Comparison of ENCODE assay signal across 14 cellular contexts in genomic region chr17:83183951-83184506, GRCh38.
DNase-seq lines count a peak whose midpoint lies in the region; ATAC-seq, FAIRE-seq and TF ChIP-seq lines count a peak whose summit lies in the region.
"Had no signal": no experiment of that assay in that cellular context is flagged by ENCODE, and none has a peak within 500 bp of the region (broad histone marks: within the 10 kb centered on the region; RNA-seq: fewer than 3 reads in every experiment).

No MANE protein-coding gene starts in this region.

- POLR2A ChIA-PET in endothelial cell of umbilical vein (lab: Charles Lee), result no interaction called here

- intact Hi-C loops in endothelial cell of umbilical vein (cut with micrococcal nuclease), result loop anchor here (2.0 kb wide), 1 partner anchor 73 kb away; no protein-coding TSS in a partner anchor

- CTCF ChIA-PET in endothelial cell of umbilical vein (lab: Charles Lee), result interaction anchor here (0.9 to 1.2 kb wide), 4 partner anchors 17 to 221 kb away, joined by 3 to 4 read pairs (median 3); no protein-coding TSS in a partner anchor

- no peaks in the 10 kb centered on the region for H3K36me3 ChIP-seq in endothelial cell of umbilical vein (ENCODE audit: control insufficient read depth in 2 of 2, extremely low read depth in 1 of 2, insufficient read depth in 2 of 2, low read length in 2 of 2)
- no peaks in the 10 kb centered on the region for H3K36me3 ChIP-seq in suprapubic skin

- no peaks in the 10 kb centered on the region for H4K20me1 ChIP-seq in endothelial cell of umbilical vein (replicated peaks; ENCODE audit: control insufficient read depth, extremely low read depth, insufficient read depth, low read length)

- peak overlapping the region; percentile 14 for H3K4me2 ChIP-seq in endothelial cell of umbilical vein (ENCODE audit: insufficient read depth, low read length)

- no peak for TF ChIP-seq EP300 in suprapubic skin (IDR thresholded peaks at IDR 0.05)

- TF ChIP-seq POLR2A in endothelial cell of umbilical vein (IDR thresholded peaks at IDR 0.05; ENCODE audit: low read depth, low read length), result no peak
- no peak for TF ChIP-seq POLR2A in suprapubic skin (IDR thresholded peaks at IDR 0.05)

- BruUV-seq in endothelial cell of umbilical vein (replicated peaks; lab: Mats Ljungman, UMichigan), result no TSS peak

- dilution Hi-C loops in endothelial cell of umbilical vein (cut with MboI; ENCODE audit: extremely low pct_ligation_motif_present, low sequenced_read_pairs), result no loop called here

- H3K79me2 ChIP-seq in endothelial cell of umbilical vein (ENCODE audit: control insufficient read depth, insufficient read depth, low read length), result no peaks in the 10 kb centered on the region

- 74% methylated on average over 14 of the region's 15 CpGs for whole genome bisulfite sequencing in suprapubic skin

- H3K4me3 ChIP-seq in endothelial cell of umbilical vein (replicated peaks in 1 of 3; ENCODE audit: insufficient read depth in 1 of 3, low read depth in 1 of 3, low read length in 3 of 3) (no peak overlapping the region), suprapubic skin (no peak overlapping the region)

- H3K27me3 ChIP-seq in endothelial cell of umbilical vein (ENCODE audit: control insufficient read depth in 2 of 2, insufficient read depth in 2 of 2, low read length in 2 of 2), result no peaks in the 10 kb centered on the region
- H3K27me3 ChIP-seq in suprapubic skin, result no peaks in the 10 kb centered on the region

- H3K27ac ChIP-seq in endothelial cell of umbilical vein (ENCODE audit: insufficient read depth, low read depth, low read length) (peak overlapping the region; percentile 41), suprapubic skin (peak overlapping the region; percentile 76)

- DNase-seq in activated T-cell treated with anti-CD3 and anti-CD28 coated beads, Interleukin-2, amount 50 U/mL, for 1 hour, result peak; percentile 8
- no peak for DNase-seq in activated T-cell treated with anti-CD3 and anti-CD28 coated beads for 4 hours
- peak; percentile 90 for DNase-seq in endothelial cell of umbilical vein (ENCODE audit: low read depth, low spot score)
- peak; percentile 80 for DNase-seq in mesenteric fat pad (ENCODE audit: low spot score)
- DNase-seq in suprapubic skin (ENCODE audit: low spot score in 2 of 2), result no peak
- DNase-seq in cerebellum (ENCODE audit: low spot score), result no peak
- no peak for DNase-seq in KG1 (lab: John Stamatoyannopoulos, UW)
- DNase-seq: ACHN; CD4-positive, alpha-beta memory T cell; DMS79; NCI-H2029 treated with DMSO at 0.1 percent for 48 hours; NCI-H510A had no signal

- no peak overlapping the region for H3K9ac ChIP-seq in endothelial cell of umbilical vein (replicated peaks; ENCODE audit: extremely low read depth, insufficient read depth, low read length)

- no peaks in the 10 kb centered on the region for H3K9me3 ChIP-seq in endothelial cell of umbilical vein (replicated peaks; ENCODE audit: control insufficient read depth, insufficient read depth, low read length)
- no peaks in the 10 kb centered on the region for H3K9me3 ChIP-seq in suprapubic skin

- H2AFZ ChIP-seq in endothelial cell of umbilical vein (ENCODE audit: low read depth, low read length), result peak overlapping the region; percentile 77

- ATAC-seq in GM21576 (IDR thresholded peaks at IDR 0.05; ENCODE audit: unreplicated experiment), result no peak

- H3K9me1 ChIP-seq in endothelial cell of umbilical vein (replicated peaks; ENCODE audit: control insufficient read depth, extremely low read depth, insufficient read depth, low read length), result no peaks in the 10 kb centered on the region

- FAIRE-seq in endothelial cell of umbilical vein (lab: Jason Lieb, UNC), result peak; percentile 82
- FAIRE-seq: keratinocyte had no signal

- TF ChIP-seq CTCF in endothelial cell of umbilical vein (IDR thresholded peaks at IDR 0.05; ENCODE audit: extremely low read depth in 1 of 2, insufficient read depth in 1 of 2, low read depth in 1 of 2, low read length in 2 of 2) (no peak), suprapubic skin (IDR thresholded peaks at IDR 0.05) (no peak)

- H3K4me1 ChIP-seq in endothelial cell of umbilical vein (ENCODE audit: control insufficient read depth, extremely low read depth, insufficient read depth, low read length) (peaks cover 11% of the 10 kb centered on the region), suprapubic skin (peaks cover 29% of the 10 kb centered on the region)

TF ChIP-seq in endothelial cell of umbilical vein, 7 proteins besides CTCF, POLR2A, EP300 and RAD21:
- TF ChIP-seq POLR2AphosphoS5 (IDR thresholded peaks at IDR 0.05; ENCODE audit: insufficient read depth, low read depth, low read length) (peak; percentile 15), GATA2 (IDR thresholded peaks at IDR 0.05; ENCODE audit: insufficient read depth, insufficient read length, low read depth, low read length) (peak; percentile 39), FOS (IDR thresholded peaks at IDR 0.05; ENCODE audit: borderline replicate concordance, insufficient read depth, low read length) (no peak), MYC (IDR thresholded peaks at IDR 0.05; ENCODE audit: low read depth, low read length) (no peak), JUN (IDR thresholded peaks at IDR 0.05; ENCODE audit: borderline replicate concordance, insufficient read depth, insufficient read length, low read depth) (no peak)

Comparison
In these comparisons a context has a peak if more than half of its experiments do, and no peak if none do; other contexts are left out.
1. DNase-seq: peak in activated T-cell treated with anti-CD3 and anti-CD28 coated beads, Interleukin-2, amount 50 U/mL, for 1 hour (single experiment), endothelial cell of umbilical vein (single experiment) and mesenteric fat pad (single experiment); none in activated T-cell treated with anti-CD3 and anti-CD28 coated beads for 4 hours (single experiment), suprapubic skin (0 of 2), cerebellum (single experiment) and KG1 (single experiment).